ENCODE assay signal across 8 cellular contexts in genomic region chr13:46796129-46796514, GRCh38. TPM values are rescaled to one million over a fixed set of nuclear protein-coding genes. Genes with fewer than 3 reads are reported as not detected.
DNase-seq lines count a peak whose midpoint lies in the region; ATAC-seq and TF ChIP-seq lines count a peak whose summit lies in the region.

No MANE protein-coding gene starts in this region.

- TF ChIP-seq EP300 in esophagus muscularis mucosa (IDR thresholded peaks at IDR 0.05): no peak

- no peaks in the 10 kb centered on the region for H3K27me3 ChIP-seq in RWPE2 (ENCODE audit: insufficient read depth, poor library complexity, severe bottlenecking)
- H3K27me3 ChIP-seq in esophagus muscularis mucosa: no peaks in the 10 kb centered on the region
- no peaks in the 10 kb centered on the region for H3K27me3 ChIP-seq in trophoblast cell (ENCODE audit: insufficient read depth, low read length)

- H2AK5ac ChIP-seq in trophoblast cell (ENCODE audit: low read length): no peak overlapping the region

- H2BK5ac ChIP-seq in trophoblast cell (ENCODE audit: low read depth, low read length, poor library complexity): no peak overlapping the region

- TF ChIP-seq POLR2A in esophagus muscularis mucosa (IDR thresholded peaks at IDR 0.05; ENCODE audit: low read depth): no peak

- peak overlapping the region; percentile 83 for H3K9ac ChIP-seq in ES-I3 (ENCODE audit: low read depth, low read length)
- H3K9ac ChIP-seq in trophoblast cell (ENCODE audit: low read length): peak overlapping the region; percentile 87

- H3K14ac ChIP-seq in trophoblast cell (ENCODE audit: low read length): no peak overlapping the region

- no peak overlapping the region for H3K4ac ChIP-seq in trophoblast cell (ENCODE audit: low read depth, low read length)

- H3K4me3 ChIP-seq in RWPE2 (ENCODE audit: severe bottlenecking) (peak overlapping the region; percentile 91), esophagus muscularis mucosa (peak overlapping the region; percentile 69 to 91 (median 84)), trophoblast cell (ENCODE audit: low read depth, low read length) (peak overlapping the region; percentile 93)

- TF ChIP-seq CTCF in RWPE2 (IDR thresholded peaks at IDR 0.05; ENCODE audit: poor library complexity, severe bottlenecking) (no peak), esophagus muscularis mucosa (IDR thresholded peaks at IDR 0.05) (no peak)

- peak overlapping the region; percentile 99 for H2AFZ ChIP-seq in trophoblast cell (ENCODE audit: insufficient read depth, low read length, poor library complexity)

- no peak overlapping the region for H4K12ac ChIP-seq in trophoblast cell (ENCODE audit: low read depth, low read length)

- peaks cover 5% of the 10 kb centered on the region for H3K4me1 ChIP-seq in ES-I3 (ENCODE audit: insufficient read depth, low read length)
- peaks cover 15% of the 10 kb centered on the region for H3K4me1 ChIP-seq in RWPE2 (ENCODE audit: insufficient read depth, poor library complexity, severe bottlenecking)
- H3K4me1 ChIP-seq in esophagus muscularis mucosa: peaks cover 26 to 42% (median 38%) of the 10 kb centered on the region in 4 donors
- H3K4me1 ChIP-seq in trophoblast cell (ENCODE audit: control insufficient read depth in 1 of 2, insufficient read depth in 2 of 2, low read length in 2 of 2): peaks cover 0 to 7% of the 10 kb centered on the region in 2 experiments

- H3K79me2 ChIP-seq in trophoblast cell (ENCODE audit: control insufficient read depth, insufficient read depth, low read length, poor library complexity): peaks cover 7% of the 10 kb centered on the region

- H3K27ac ChIP-seq in RWPE2 (ENCODE audit: poor library complexity, severe bottlenecking) (peak overlapping the region; percentile 58), esophagus muscularis mucosa (replicated peaks in 1 of 4) (peak overlapping the region; percentile 87 to 95 (median 89)), trophoblast cell (ENCODE audit: low read depth, low read length) (no peak overlapping the region)

- H3K9me3 ChIP-seq in ES-I3 (ENCODE audit: control insufficient read depth, insufficient read depth, low read length) (no peaks in the 10 kb centered on the region), RWPE2 (ENCODE audit: severe bottlenecking) (no peaks in the 10 kb centered on the region), esophagus muscularis mucosa (no peaks in the 10 kb centered on the region), trophoblast cell (ENCODE audit: insufficient read depth, low read depth, low read length) (no peaks in the 10 kb centered on the region)

- intact Hi-C loops in esophagus muscularis mucosa (cut with DNase I): loop anchor here (5.0 kb wide), 1 partner anchor 244 kb away; the partner anchor contains the start of gene LRCH1

- DNase-seq in RWPE2 (ENCODE audit: low spot score) (no peak), esophagus muscularis mucosa (ENCODE audit: extremely low spot score) (no peak), trophoblast cell (no peak), 8988T (no peak), NCI-H1694 (lab: John Stamatoyannopoulos, UW) (no peak)
- DNase-seq in effector CD8-positive, alpha-beta T cell (lab: John Stamatoyannopoulos, UW): no peak

- no peak overlapping the region for H4K91ac ChIP-seq in trophoblast cell (ENCODE audit: low read depth, low read length)

- no peak overlapping the region for H2BK12ac ChIP-seq in trophoblast cell (ENCODE audit: low read length)

- ATAC-seq in RWPE2 (ENCODE audit: low read depth): no peak
- ATAC-seq in HG03175 (IDR thresholded peaks at IDR 0.05; ENCODE audit: unreplicated experiment): no peak

- H3K79me1 ChIP-seq in trophoblast cell (ENCODE audit: low read length): peaks cover 11% of the 10 kb centered on the region

- H3K23ac ChIP-seq in trophoblast cell (ENCODE audit: low read length): no peak overlapping the region

- H3K18ac ChIP-seq in trophoblast cell (ENCODE audit: low read length): no peak overlapping the region

- H2BK120ac ChIP-seq in trophoblast cell (ENCODE audit: insufficient read depth, low read length, poor library complexity): no peak overlapping the region

- peak overlapping the region; percentile 95 for H4K8ac ChIP-seq in trophoblast cell (ENCODE audit: low read depth, low read length)

- 70% methylated on average over 5 of the region's 5 CpGs for WGBS in esophagus muscularis mucosa
- no CpG with 5 or more reads among the region's 5 CpGs for WGBS in trophoblast cell (ENCODE audit: extremely low coverage, insufficient coverage, insufficient read length)

- peak overlapping the region; percentile 87 for H3K4me2 ChIP-seq in trophoblast cell (ENCODE audit: low read length)

- H3K36me3 ChIP-seq in ES-I3 (ENCODE audit: insufficient read depth, low read length) (no peaks in the 10 kb centered on the region; the same call in 1 of the 2 replicates), RWPE2 (ENCODE audit: low read depth) (peaks cover 37% of the 10 kb centered on the region), esophagus muscularis mucosa (peaks cover 0 to 5% (median 3%) of the 10 kb centered on the region in 4 donors), trophoblast cell (ENCODE audit: control insufficient read depth in 1 of 2, insufficient read depth in 2 of 2, low read length in 2 of 2) (no peaks in the 10 kb centered on the region)

RNA-seq across cellular contexts. Expression of gene ESD, which starts 0.8 kb away (rescaled TPM):
- total RNA-seq in esophagus muscularis mucosa: 100 to 1,000 TPM; 115 to 150 (median 129) TPM
- polyA plus RNA-seq in trophoblast cell (2013): 51.7 and 53.0 TPM in 2 replicates
